ENCODE assay signal across 8 cellular contexts in genomic region chr20:25407311-25408169, GRCh38. TPM values are rescaled to one million over a fixed set of nuclear protein-coding genes. Genes with fewer than 3 reads are reported as not detected.
A peak's percentile ranks its signal among the peaks of the same experiment; 100 is the strongest.
DNase-seq lines count a peak whose midpoint lies in the region; ATAC-seq, FAIRE-seq and TF ChIP-seq lines count a peak whose summit lies in the region.

Gene GINS1 (plus strand): TSS chr20:25407673. CDS start chr20:25407821, 148 bp downstream.

- H3K4me3 Mint-ChIP-seq in activated naive CD8-positive, alpha-beta T cell treated with anti-CD3 and anti-CD28 coated beads, Interleukin-2, amount 10 ng/mL, durations not matched to agents 7 days and 5 days, result peak within 1 kb of the TSS; percentile 84
- H3K4me3 Mint-ChIP-seq in type B pancreatic cell, result peak within 1 kb of the TSS; percentile 95

- POLR2A ChIA-PET in activated naive CD8-positive, alpha-beta T cell treated with anti-CD3 and anti-CD28 coated beads, Interleukin-2, amount 10 ng/mL, durations not matched to agents 7 days and 5 days (lab: Charles Lee), result interaction anchor here (0.8 to 1.9 kb wide), 5 partner anchors 8 to 350 kb away, joined by 3 to 19 read pairs (median 7); partner anchors contain the start of genes ABHD12, ACSS1 and PYGB

- H3K27ac ChIP-seq in heart left ventricle, result peak within 1 kb of the TSS in 8 of 12 donors; percentile 2 to 36 (median 26)

- FAIRE-seq in GM12892 (lab: Jason Lieb, UNC), result peak; percentile 92

- peaks cover 8% of the 10 kb centered on the region for H3K9me3 Mint-ChIP-seq in activated naive CD8-positive, alpha-beta T cell treated with anti-CD3 and anti-CD28 coated beads, Interleukin-2, amount 10 ng/mL, durations not matched to agents 7 days and 5 days
- H3K9me3 Mint-ChIP-seq in type B pancreatic cell, result peaks cover 13% of the 10 kb centered on the region

- TF ChIP-seq CTCF in heart left ventricle (IDR thresholded peaks at IDR 0.05), result no peak
- peak; percentile 23 for TF ChIP-seq CTCF in type B pancreatic cell (conservative IDR thresholded peaks at IDR 0.05)

- WGBS in heart left ventricle, 4 donors, result 2 to 3% (median 2%) methylated on average over 45 to 56 of the region's 56 CpGs

- TF ChIP-seq POLR2A in GM12892 (IDR thresholded peaks at IDR 0.05; ENCODE audit: low read depth, low read length) (peak; percentile 89), heart left ventricle (IDR thresholded peaks at IDR 0.05) (no peak)

- H3K36me3 Mint-ChIP-seq in activated naive CD8-positive, alpha-beta T cell treated with anti-CD3 and anti-CD28 coated beads, Interleukin-2, amount 10 ng/mL, durations not matched to agents 7 days and 5 days, result peaks cover 22% of the 10 kb centered on the region
- H3K36me3 Mint-ChIP-seq in type B pancreatic cell, result peaks cover 7% of the 10 kb centered on the region

- H3K4me1 Mint-ChIP-seq in activated naive CD8-positive, alpha-beta T cell treated with anti-CD3 and anti-CD28 coated beads, Interleukin-2, amount 10 ng/mL, durations not matched to agents 7 days and 5 days, result peaks cover 16% of the 10 kb centered on the region
- H3K4me1 Mint-ChIP-seq in type B pancreatic cell (ENCODE audit: unreplicated experiment), result peaks cover 17% of the 10 kb centered on the region

- H3K36me3 ChIP-seq in heart left ventricle, result no peaks in the 10 kb centered on the region

- H3K4me3 ChIP-seq in heart left ventricle, result peak within 1 kb of the TSS; percentile 30 to 84 (median 58)

- peak; percentile 91 for DNase-seq in GM12892 (ENCODE audit: insufficient read length)
- DNase-seq in NCI-H1105 treated with DMSO at 0.1 percent for 48 hours (lab: John Stamatoyannopoulos, UW), result peak; percentile 91
- DNase-seq in SW 1271 (lab: John Stamatoyannopoulos, UW), result peak; percentile 90 to 95
- DNase-seq in activated naive CD8-positive, alpha-beta T cell treated with anti-CD3 and anti-CD28 coated beads, Interleukin-2, amount 10 ng/mL, durations not matched to agents 7 days and 5 days, result peak; percentile 87
- peak; percentile 82 to 91 (median 85) for DNase-seq in heart left ventricle
- DNase-seq in pons (ENCODE audit: low spot score), result peak; percentile 67
- peak; percentile 95 for DNase-seq in type B pancreatic cell (ENCODE audit: extremely low spot score, unreplicated experiment)

- H3K27me3 ChIP-seq in heart left ventricle, result no peaks in the 10 kb centered on the region

- H3K27ac Mint-ChIP-seq in activated naive CD8-positive, alpha-beta T cell treated with anti-CD3 and anti-CD28 coated beads, Interleukin-2, amount 10 ng/mL, durations not matched to agents 7 days and 5 days, result peak within 1 kb of the TSS; percentile 77
- H3K27ac Mint-ChIP-seq in type B pancreatic cell, result peak within 1 kb of the TSS; percentile 93

- peaks cover 0 to 19% (median 7%) of the 10 kb centered on the region in 12 donors for H3K4me1 ChIP-seq in heart left ventricle

- ATAC-seq in HG02759 (IDR thresholded peaks at IDR 0.05; ENCODE audit: unreplicated experiment), result peak; percentile 91
- ATAC-seq in activated naive CD8-positive, alpha-beta T cell treated with anti-CD3 and anti-CD28 coated beads, Interleukin-2, amount 10 ng/mL, durations not matched to agents 7 days and 5 days (ENCODE audit: low read depth), result peak; percentile 94
- ATAC-seq in heart left ventricle, result peak; percentile 68 to 98 (median 94)

- peaks cover 0 to 15% (median 12%) of the 10 kb centered on the region in 12 donors for H3K9me3 ChIP-seq in heart left ventricle

- intact Hi-C loops in heart left ventricle (cut with DNase I), result loop anchor here in 4 of 10 donors (10.0 kb wide), 3 partner anchors 333 to 413 kb away; partner anchors contain the start of gene APMAP (in 1 of the 4)

- H3K27me3 Mint-ChIP-seq in activated naive CD8-positive, alpha-beta T cell treated with anti-CD3 and anti-CD28 coated beads, Interleukin-2, amount 10 ng/mL, durations not matched to agents 7 days and 5 days, result no peaks in the 10 kb centered on the region
- H3K27me3 Mint-ChIP-seq in type B pancreatic cell, result no peaks in the 10 kb centered on the region

RNA-seq across cellular contexts. Expression of gene GINS1, which starts in this region (rescaled TPM):
- 17.0 TPM for polyA plus RNA-seq in GM12892 (2012; ENCODE audit: missing spikeins)
- total RNA-seq in activated naive CD8-positive, alpha-beta T cell treated with anti-CD3 and anti-CD28 coated beads, Interleukin-2, amount 10 ng/mL, durations not matched to agents 7 days and 5 days, result 10 to 100 TPM; 23.7 to 25.6 TPM
- total RNA-seq in heart left ventricle, result 1 to 10 TPM in 3 of 9 donors, under 1 TPM in 6; 0.19 to 3.1 (median 0.36) TPM
- polyA plus RNA-seq in heart left ventricle, result under 1 TPM; 0.15 to 0.47 TPM
- total RNA-seq in type B pancreatic cell (ENCODE audit: low replicate concordance), result 13.7 and 30.2 TPM in 2 replicates

Comparison
In these comparisons a context has a peak if more than half of its experiments do, and no peak if none do; other contexts are left out.
1. Peak in every context shown above with its lines: DNase-seq, ATAC-seq, H3K4me3 ChIP-seq and H3K27ac ChIP-seq.